Comparison of ENCODE assay signal across 24 cellular contexts in genomic region chr12:113102811-113103210, GRCh38. TPM values are rescaled to one million over a fixed set of nuclear protein-coding genes. Genes with fewer than 3 reads are reported as not detected.
"Had no signal": no experiment of that assay in that cellular context is flagged by ENCODE, and none has a peak within 500 bp of the region (broad histone marks: within the 10 kb centered on the region; RNA-seq: fewer than 3 reads in every experiment).

No MANE protein-coding gene starts in this region.

- H3K27ac Mint-ChIP-seq: activated CD4-positive, alpha-beta memory T cell treated with anti-CD3 and anti-CD28 coated beads, Interleukin-2, amount 10 ng/mL, durations not matched to agents 7 days and 5 days; activated CD4-positive, alpha-beta T cell treated with anti-CD3 and anti-CD28 coated beads, Interleukin-2, amount 10 ng/mL, durations not matched to agents 24 days and 14 days; activated naive CD8-positive, alpha-beta T cell treated with anti-CD3 and anti-CD28 coated beads, Interleukin-2, amount 10 ng/mL, durations not matched to agents 7 days and 5 days; activated T-helper 17 cell treated with anti-CD3 and anti-CD28 coated beads, Interleukin-2, amount 50 U/mL, for 72 hours; memory B cell; nephron progenitor cell; stimulated activated naive CD8-positive, alpha-beta T cell treated with anti-CD3 and anti-CD28 coated beads, Interleukin-15, amount 100 ng/mL, for 72 hours had no signal

- H3K9me3 Mint-ChIP-seq: activated CD4-positive, alpha-beta memory T cell treated with anti-CD3 and anti-CD28 coated beads, Interleukin-2, amount 10 ng/mL, durations not matched to agents 7 days and 5 days; activated CD4-positive, alpha-beta T cell treated with anti-CD3 and anti-CD28 coated beads, Interleukin-2, amount 10 ng/mL, durations not matched to agents 24 days and 14 days; activated naive CD8-positive, alpha-beta T cell treated with anti-CD3 and anti-CD28 coated beads, Interleukin-2, amount 10 ng/mL, durations not matched to agents 7 days and 5 days; activated T-helper 17 cell treated with anti-CD3 and anti-CD28 coated beads, Interleukin-2, amount 50 U/mL, for 72 hours; memory B cell; nephron progenitor cell; stimulated activated naive CD8-positive, alpha-beta T cell treated with anti-CD3 and anti-CD28 coated beads, Interleukin-15, amount 100 ng/mL, for 72 hours had no signal

- FAIRE-seq: bronchial epithelial cell had no signal

- H3K27ac ChIP-seq: coronary artery, esophagus squamous epithelium, gastroesophageal sphincter, right lobe of liver, skin epidermis, suprapubic skin, tibial nerve had no signal

- H3K36me3 ChIP-seq: gastroesophageal sphincter, right lobe of liver, suprapubic skin, tibial nerve had no signal

- H3K4me3 ChIP-seq: coronary artery, esophagus squamous epithelium, gastroesophageal sphincter, right lobe of liver, skin epidermis, suprapubic skin, tibial nerve had no signal

- H3K27me3 ChIP-seq: right lobe of liver had no signal

- ATAC-seq: gastroesophageal sphincter; left colon; right lobe of liver; stimulated activated naive CD8-positive, alpha-beta T cell treated with anti-CD3 and anti-CD28 coated beads, Interleukin-15, amount 100 ng/mL, for 72 hours had no signal

- H3K27me3 Mint-ChIP-seq: activated CD4-positive, alpha-beta T cell treated with anti-CD3 and anti-CD28 coated beads, Interleukin-2, amount 10 ng/mL, durations not matched to agents 24 days and 14 days; activated T-helper 17 cell treated with anti-CD3 and anti-CD28 coated beads, Interleukin-2, amount 50 U/mL, for 72 hours; stimulated activated naive CD8-positive, alpha-beta T cell treated with anti-CD3 and anti-CD28 coated beads, Interleukin-15, amount 100 ng/mL, for 72 hours; T-helper 17 cell had no signal

- H3K4me3 Mint-ChIP-seq: nephron progenitor cell had no signal

- H3K9me3 ChIP-seq: esophagus squamous epithelium, gastroesophageal sphincter, right lobe of liver, suprapubic skin, tibial nerve had no signal

- DNase-seq: activated CD4-positive, alpha-beta memory T cell treated with anti-CD3 and anti-CD28 coated beads, Interleukin-2, amount 10 ng/mL, durations not matched to agents 7 days and 5 days; activated CD4-positive, alpha-beta T cell treated with anti-CD3 and anti-CD28 coated beads, Interleukin-2, amount 10 ng/mL, durations not matched to agents 24 days and 14 days; activated naive CD4-positive, alpha-beta T cell; activated naive CD8-positive, alpha-beta T cell treated with anti-CD3 and anti-CD28 coated beads, Interleukin-2, amount 10 ng/mL, durations not matched to agents 7 days and 5 days; amniotic stem cell; esophagus squamous epithelium; head of caudate nucleus; hypothalamus; left colon; nephron progenitor cell; nucleus accumbens; right lobe of liver; stimulated activated CD4-positive, alpha-beta T cell treated with anti-CD3 and anti-CD28 coated beads, Interleukin-1b, Interleukin-23, amount 100 ng/mL, for 48 hours; stimulated activated naive CD8-positive, alpha-beta T cell treated with anti-CD3 and anti-CD28 coated beads, Interleukin-15, amount 100 ng/mL, for 72 hours; T-helper 17 cell had no signal

- H3K36me3 Mint-ChIP-seq: activated naive CD8-positive, alpha-beta T cell treated with anti-CD3 and anti-CD28 coated beads, Interleukin-2, amount 10 ng/mL, durations not matched to agents 7 days and 5 days; memory B cell had no signal

RNA-seq across cellular contexts. Expression of gene DTX1, which starts 46.3 kb away (rescaled TPM):
- total RNA-seq: bronchial epithelial cell had no signal

RNA-seq across cellular contexts. Expression of gene CFAP73, which starts 46.7 kb away (rescaled TPM):
- total RNA-seq: activated CD4-positive, alpha-beta T cell treated with anti-CD3 and anti-CD28 coated beads, Interleukin-2, amount 10 ng/mL, durations not matched to agents 24 days and 14 days; bronchial epithelial cell; gastroesophageal sphincter; T-helper 17 cell; tibial nerve; urinary bladder had no signal
